Comparison of ENCODE assay signal across 18 cellular contexts in the genomic region with DNA sequence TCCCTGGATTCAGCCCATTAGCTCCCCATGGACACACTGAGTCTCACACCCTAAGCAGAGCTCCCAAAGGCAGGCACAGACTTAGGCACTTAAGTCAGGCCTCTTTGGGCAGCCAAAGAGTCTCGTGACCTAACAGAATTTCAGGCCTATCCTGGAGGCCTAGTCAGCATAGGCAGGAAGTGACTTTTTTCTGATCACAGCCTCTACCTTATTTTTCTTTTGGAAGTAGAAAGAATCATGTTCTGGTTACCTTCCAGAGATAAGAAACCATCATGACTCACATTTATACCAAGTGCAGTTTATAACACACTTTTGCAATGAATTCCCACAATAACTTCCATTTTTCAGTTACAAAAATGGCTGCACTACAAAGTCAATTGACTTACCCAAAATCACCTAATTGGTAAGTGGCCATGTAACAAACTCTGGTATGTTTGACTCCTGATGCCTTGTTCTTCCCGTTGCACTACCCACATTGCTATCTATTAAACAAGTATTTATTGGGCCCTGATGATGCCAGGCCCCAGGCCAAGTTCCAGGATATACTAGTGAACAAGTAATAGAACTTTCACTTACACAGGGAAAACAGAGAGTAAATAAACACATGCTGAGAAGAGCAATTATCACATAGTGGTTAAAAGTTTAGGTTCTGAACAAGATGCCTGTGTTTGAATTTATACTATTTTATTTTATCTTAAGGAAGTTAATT.
A peak's percentile ranks its signal among the peaks of the same experiment; 100 is the strongest.
DNase-seq lines count a peak whose midpoint lies in the region; ATAC-seq, FAIRE-seq and TF ChIP-seq lines count a peak whose summit lies in the region.
"Had no signal": no experiment of that assay in that cellular context is flagged by ENCODE, and none has a peak within 500 bp of the region (broad histone marks: within the 10 kb centered on the region; RNA-seq: fewer than 3 reads in every experiment).

No MANE protein-coding gene starts in this region.

- H3K4me1 ChIP-seq in HepG2 (ENCODE audit: insufficient read depth, low read length): peaks cover 87% of the 10 kb centered on the region

- no peak for TF ChIP-seq RAD21 in HepG2 (CRISPR knock-in tag; IDR thresholded peaks at IDR 0.05)

- H3K79me2 ChIP-seq in HepG2 (ENCODE audit: insufficient read depth, low read length): no peaks in the 10 kb centered on the region

- peak overlapping the region; percentile 87 for H3K27ac Mint-ChIP-seq in Calu3 (ENCODE audit: unreplicated experiment)

- no peaks in the 10 kb centered on the region for H3K27me3 Mint-ChIP-seq in Calu3 (ENCODE audit: unreplicated experiment)
- H3K27me3 Mint-ChIP-seq: naive thymus-derived CD8-positive, alpha-beta T cell had no signal

- no peaks in the 10 kb centered on the region for H4K20me1 ChIP-seq in HepG2 (ENCODE audit: insufficient read depth, low read length)

- H3K4me3 Mint-ChIP-seq in Calu3 (ENCODE audit: low read depth, unreplicated experiment): no peak overlapping the region
- H3K4me3 Mint-ChIP-seq: naive thymus-derived CD8-positive, alpha-beta T cell had no signal

- no peak for ATAC-seq in HG03025 (IDR thresholded peaks at IDR 0.05; ENCODE audit: low FRiP score, unreplicated experiment)
- ATAC-seq in HG03280 (IDR thresholded peaks at IDR 0.05; ENCODE audit: unreplicated experiment): no peak
- no peak for ATAC-seq in HepG2
- ATAC-seq: esophagus mucosa; naive thymus-derived CD8-positive, alpha-beta T cell had no signal

- CTCF ChIA-PET in Calu3 (lab: Charles Lee): no interaction called here
- CTCF ChIA-PET in HepG2 (lab: Yijun Ruan, JAX; ENCODE audit: low intra/inter-chr PET ratio, low total read pairs): no interaction called here

- peaks cover 14% of the 10 kb centered on the region for H3K36me3 Mint-ChIP-seq in Calu3 (ENCODE audit: insufficient read depth, unreplicated experiment)

- POLR2A ChIA-PET in HepG2 (lab: Yijun Ruan, JAX): no interaction called here

- in situ Hi-C loops in astrocyte of the cerebellum (cut with HindIII; ENCODE audit: low sequenced_read_pairs) (no loop called here), HepG2 (cut with HindIII; ENCODE audit: extremely low pct_ligation_motif_present, low pct_unique_long_range_greater_than_20kb) (loop anchor here (10.0 kb wide), 1 partner anchor 136 kb away; the partner anchor contains the start of genes HS2ST1 and SELENOF)

- no peak for FAIRE-seq in HepG2 (lab: Jason Lieb, UNC)

- no peaks in the 10 kb centered on the region for H3K36me3 ChIP-seq in HepG2 (replicated peaks in 1 of 2; ENCODE audit: control insufficient read depth in 1 of 2, insufficient read depth in 2 of 2, low read length in 2 of 2)
- H3K36me3 ChIP-seq: tibial artery had no signal

- H3K27me3 ChIP-seq in HepG2 (ENCODE audit: control insufficient read depth in 1 of 2, insufficient read depth in 2 of 2, low read length in 2 of 2): no peaks in the 10 kb centered on the region
- H3K27me3 ChIP-seq: tibial artery had no signal

- H3K9me3 ChIP-seq in HepG2 (ENCODE audit: low read length): no peaks in the 10 kb centered on the region
- H3K9me3 ChIP-seq: tibial artery had no signal

- no peak overlapping the region for H3K4me2 ChIP-seq in HepG2 (ENCODE audit: low read depth, low read length)
- H3K4me2 ChIP-seq: KMS-11 had no signal

- peaks cover 72% of the 10 kb centered on the region for H3K4me1 Mint-ChIP-seq in Calu3 (ENCODE audit: low read depth, unreplicated experiment)

- TF ChIP-seq CTCF in Calu3 (IDR thresholded peaks at IDR 0.05; ENCODE audit: unreplicated experiment): no peak
- no peak for TF ChIP-seq CTCF in astrocyte of the cerebellum (IDR thresholded peaks at IDR 0.05; ENCODE audit: low read depth, low read length, missing control alignments)
- no peak for TF ChIP-seq CTCF in HepG2 (CRISPR knock-in tag; IDR thresholded peaks at IDR 0.05)

- H3K9me3 Mint-ChIP-seq in Calu3 (ENCODE audit: low read depth, unreplicated experiment): peaks cover 2% of the 10 kb centered on the region

- no peak overlapping the region for H2AFZ ChIP-seq in HepG2 (ENCODE audit: low read length)

- no peak for TF ChIP-seq POLR2A in HepG2 (IDR thresholded peaks at IDR 0.05; ENCODE audit: insufficient read depth in 1 of 2, low read depth in 2 of 2, low read length in 2 of 2)

- no peak for DNase-seq in Calu3
- peak; percentile 84 for DNase-seq in M059J (ENCODE audit: low read depth)
- DNase-seq in astrocyte of the cerebellum (ENCODE audit: low read depth): peak; percentile 28
- DNase-seq in kidney tubule cell (ENCODE audit: low spot score): peak; percentile 14
- DNase-seq in LoVo (ENCODE audit: low spot score): no peak
- DNase-seq in HepG2 (ENCODE audit: low spot score): no peak
- DNase-seq: activated naive CD4-positive, alpha-beta T cell; hippocampal formation; naive thymus-derived CD8-positive, alpha-beta T cell; NK-92 treated with Interleukin-12 subunit alpha and Interleukin-12 subunit beta, amount 100 ng/mL, for 24 hours; retina; stimulated activated CD4-positive, alpha-beta T cell treated with anti-CD3 and anti-CD28 coated beads, Interleukin-1b, Interleukin-23, amount 100 ng/mL, for 48 hours; stimulated activated CD8-positive, alpha-beta memory T cell treated with anti-CD3 and anti-CD28 coated beads, Interleukin-4, amount 100 ng/mL, for 48 hours; tibial artery had no signal

- BruUV-seq in Calu3 (replicated peaks; lab: Mats Ljungman, UMichigan) (no TSS peak), HepG2 (replicated peaks; lab: Mats Ljungman, UMichigan) (no TSS peak)

- H3K27ac ChIP-seq in HepG2 (ENCODE audit: extremely low read length, insufficient read depth, low read length): no peak overlapping the region
- H3K27ac ChIP-seq: KMS-11, tibial artery had no signal

- no peak for TF ChIP-seq EP300 in HepG2 (IDR thresholded peaks at IDR 0.05; ENCODE audit: low read depth in 2 of 2, low read length in 2 of 2)
- TF ChIP-seq EP300 in HepG2 (CRISPR knock-in tag; IDR thresholded peaks at IDR 0.05; ENCODE audit: borderline replicate concordance): no peak

- no peak overlapping the region for H3K9ac ChIP-seq in HepG2 (ENCODE audit: insufficient read depth, low read depth, low read length)
- H3K9ac ChIP-seq: KMS-11 had no signal

- H3K4me3 ChIP-seq in astrocyte of the cerebellum (ENCODE audit: low read depth, low read length) (no peak overlapping the region), HepG2 (replicated peaks in 1 of 3; ENCODE audit: insufficient read depth in 1 of 3, low read depth in 2 of 3, low read length in 3 of 3) (no peak overlapping the region)
- H3K4me3 ChIP-seq: tibial artery had no signal

- 98% methylated on average over 2 of the region's 2 CpGs for WGBS in HepG2 (ENCODE audit: low lambda C conversion rate)

- intact Hi-C loops in Calu3 (cut with micrococcal nuclease; ENCODE audit: unreplicated experiment): loop anchor here (10.0 kb wide), 1 partner anchor 136 kb away; the partner anchor contains the start of genes HS2ST1 and SELENOF
- intact Hi-C loops in HepG2 (cut with micrococcal nuclease; ENCODE audit: unreplicated experiment): loop anchor here (10.0 kb wide), 1 partner anchor 74 kb away; the partner anchor contains the start of gene SH3GLB1

TF ChIP-seq in HepG2, 621 proteins besides CTCF, POLR2A, EP300 and RAD21:
- TF ChIP-seq FOXK1 (CRISPR knock-in tag; IDR thresholded peaks at IDR 0.05; ENCODE audit: borderline replicate concordance, low read depth) (no peak), SP2 (CRISPR knock-in tag; IDR thresholded peaks at IDR 0.05) (no peak), ZC3H13 (CRISPR knock-in tag; IDR thresholded peaks at IDR 0.05) (no peak), ZNF512 (CRISPR knock-in tag; IDR thresholded peaks at IDR 0.05) (no peak)
TF ChIP-seq in HepG2: peak in this region for 0.

Comparison
In these comparisons a context has a peak if more than half of its experiments do, and no peak if none do; other contexts are left out.
1. DNase-seq: peak in M059J (single experiment), astrocyte of the cerebellum (single experiment) and kidney tubule cell (single experiment); none in Calu3 (single experiment), LoVo (single experiment) and HepG2 (single experiment).